Comparison of ENCODE assay signal across 18 cellular contexts in genomic region chrX:119071381-119071780, GRCh38. TPM values are rescaled to one million over a fixed set of nuclear protein-coding genes. Genes with fewer than 3 reads are reported as not detected.
DNase-seq lines count a peak whose midpoint lies in the region; ATAC-seq and TF ChIP-seq lines count a peak whose summit lies in the region.
"Had no signal": no experiment of that assay in that cellular context is flagged by ENCODE, and none has a peak within 500 bp of the region (broad histone marks: within the 10 kb centered on the region; RNA-seq: fewer than 3 reads in every experiment).

No MANE protein-coding gene starts in this region.

- H3K4me2 ChIP-seq in OCI-LY3 (ENCODE audit: low read length): peak overlapping the region; percentile 85

- ATAC-seq in GM18499 (IDR thresholded peaks at IDR 0.05; ENCODE audit: insufficient read depth, unreplicated experiment) (peak; percentile 60), GM19468 (IDR thresholded peaks at IDR 0.05; ENCODE audit: extremely low read depth, unreplicated experiment) (peak; percentile 38), HG02938 (IDR thresholded peaks at IDR 0.05; ENCODE audit: unreplicated experiment) (peak; percentile 47)
- ATAC-seq in CD4-positive, alpha-beta T cell (ENCODE audit: poor library complexity): no peak
- ATAC-seq: activated T-cell treated with anti-CD3 and anti-CD28 coated beads, Interleukin-2, amount 50 U/mL, for 72 hours; gastrocnemius medialis; naive thymus-derived CD8-positive, alpha-beta T cell; stimulated activated naive CD8-positive, alpha-beta T cell treated with anti-CD3 and anti-CD28 coated beads, Interleukin-15, Interleukin-2, amounts not matched to agents 100 U/mL and 50 U/mL, for 24 hours had no signal

- peak overlapping the region; percentile 73 for H3K27ac ChIP-seq in OCI-LY3 (ENCODE audit: low read length)
- H3K27ac ChIP-seq in CD4-positive, alpha-beta T cell (ENCODE audit: low read depth, low read length): no peak overlapping the region
- H3K27ac ChIP-seq: gastrocnemius medialis had no signal

- H3K9ac ChIP-seq in OCI-LY3 (ENCODE audit: low read length): peak overlapping the region; percentile 32; the same call in 1 of the 2 replicates

- H3K79me2 ChIP-seq in OCI-LY3 (ENCODE audit: low read length): no peaks in the 10 kb centered on the region

- peak overlapping the region; percentile 52 for H3K4me3 ChIP-seq in OCI-LY3 (ENCODE audit: low read length)
- H3K4me3 ChIP-seq: gastrocnemius medialis had no signal

- H3K9me3 ChIP-seq in OCI-LY3 (ENCODE audit: insufficient read depth, low read length): peaks cover 16% of the 10 kb centered on the region; the same call in 1 of the 2 replicates
- H3K9me3 ChIP-seq in CD4-positive, alpha-beta T cell (ENCODE audit: control insufficient read depth, low read length): no peaks in the 10 kb centered on the region
- H3K9me3 ChIP-seq: gastrocnemius medialis had no signal

- POLR2A ChIA-PET in CD4-positive, alpha-beta T cell (lab: Charles Lee): no interaction called here

- no peaks in the 10 kb centered on the region for H3K4me1 Mint-ChIP-seq in CD4-positive, alpha-beta T cell (ENCODE audit: low read depth)

- no peaks in the 10 kb centered on the region for H3K27me3 Mint-ChIP-seq in CD4-positive, alpha-beta T cell
- H3K27me3 Mint-ChIP-seq: naive thymus-derived CD8-positive, alpha-beta T cell had no signal

- H3K27me3 ChIP-seq in OCI-LY3 (ENCODE audit: low read depth, low read length): no peaks in the 10 kb centered on the region
- H3K27me3 ChIP-seq in CD4-positive, alpha-beta T cell (ENCODE audit: control insufficient read depth, insufficient read depth, low read length): no peaks in the 10 kb centered on the region
- H3K27me3 ChIP-seq: gastrocnemius medialis had no signal

- H3K4me1 ChIP-seq in OCI-LY3 (ENCODE audit: low read length): peaks cover 51% of the 10 kb centered on the region
- H3K4me1 ChIP-seq: gastrocnemius medialis had no signal

- H3K27ac Mint-ChIP-seq in CD4-positive, alpha-beta T cell: no peak overlapping the region
- H3K27ac Mint-ChIP-seq: activated T-cell treated with anti-CD3 and anti-CD28 coated beads, Interleukin-2, amount 50 U/mL, for 72 hours had no signal

- no peaks in the 10 kb centered on the region for H4K20me1 ChIP-seq in OCI-LY3 (ENCODE audit: insufficient read depth, low read length)

- TF ChIP-seq CTCF in OCI-LY3 (IDR thresholded peaks at IDR 0.05; ENCODE audit: low read depth, low read length): no peak
- TF ChIP-seq CTCF in CD4-positive, alpha-beta T cell (IDR thresholded peaks at IDR 0.05): no peak

- H3K4me3 Mint-ChIP-seq in CD4-positive, alpha-beta T cell: no peak overlapping the region
- H3K4me3 Mint-ChIP-seq: activated T-cell treated with anti-CD3 and anti-CD28 coated beads, Interleukin-2, amount 50 U/mL, for 72 hours; naive thymus-derived CD8-positive, alpha-beta T cell had no signal

- CTCF ChIA-PET in CD4-positive, alpha-beta T cell (lab: Charles Lee): no interaction called here

- intact Hi-C loops in CD4-positive, alpha-beta T cell (cut with DNase I, micrococcal nuclease): no loop called here

- H3K36me3 Mint-ChIP-seq in CD4-positive, alpha-beta T cell (ENCODE audit: low read depth): no peaks in the 10 kb centered on the region
- H3K36me3 Mint-ChIP-seq: naive thymus-derived CD8-positive, alpha-beta T cell had no signal

- peaks cover 17% of the 10 kb centered on the region for H3K36me3 ChIP-seq in OCI-LY3 (replicated peaks; ENCODE audit: low read depth, low read length)
- H3K36me3 ChIP-seq: gastrocnemius medialis had no signal

- no peaks in the 10 kb centered on the region for H3K9me3 Mint-ChIP-seq in CD4-positive, alpha-beta T cell
- H3K9me3 Mint-ChIP-seq: activated T-cell treated with anti-CD3 and anti-CD28 coated beads, Interleukin-2, amount 50 U/mL, for 72 hours; naive thymus-derived CD8-positive, alpha-beta T cell had no signal

- H2AFZ ChIP-seq in OCI-LY3 (ENCODE audit: low read depth, low read length): no peak overlapping the region

- no peak for DNase-seq in hypothalamus (lab: John Stamatoyannopoulos, UW)
- no peak for DNase-seq in CD4-positive, alpha-beta T cell
- DNase-seq in D341Med (ENCODE audit: low spot score): no peak
- no peak for DNase-seq in C1 segment of cervical spinal cord (lab: John Stamatoyannopoulos, UW)
- DNase-seq: activated T-cell treated with anti-CD3 and anti-CD28 coated beads, Interleukin-2, amount 50 U/mL, for 72 hours; effector CD8-positive, alpha-beta T cell; gastrocnemius medialis; GDM1; KG1; kidney glomerular epithelial cell; naive thymus-derived CD8-positive, alpha-beta T cell; OCI-M1; stimulated activated CD4-positive, alpha-beta T cell treated with anti-CD3 and anti-CD28 coated beads, Interleukin-4, amount 100 ng/mL, for 24 hours; stimulated activated naive CD8-positive, alpha-beta T cell treated with anti-CD3 and anti-CD28 coated beads, Interleukin-15, Interleukin-2, amounts not matched to agents 100 U/mL and 50 U/mL, for 24 hours had no signal

RNA-seq across cellular contexts. Expression of gene CT47C1, which starts 1.4 kb away (rescaled TPM):
- not detected for total RNA-seq in CD4-positive, alpha-beta T cell
- total RNA-seq: activated T-cell treated with anti-CD3 and anti-CD28 coated beads, Interleukin-2, amount 50 U/mL, for 72 hours; gastrocnemius medialis; naive thymus-derived CD8-positive, alpha-beta T cell had no signal

RNA-seq across cellular contexts. Expression of gene KIAA1210, which starts 56.2 kb away (rescaled TPM):
- not detected for total RNA-seq in CD4-positive, alpha-beta T cell
- total RNA-seq: activated T-cell treated with anti-CD3 and anti-CD28 coated beads, Interleukin-2, amount 50 U/mL, for 72 hours; gastrocnemius medialis; naive thymus-derived CD8-positive, alpha-beta T cell had no signal
